8 cellular contexts compared by ENCODE assay signal in the genomic region with DNA sequence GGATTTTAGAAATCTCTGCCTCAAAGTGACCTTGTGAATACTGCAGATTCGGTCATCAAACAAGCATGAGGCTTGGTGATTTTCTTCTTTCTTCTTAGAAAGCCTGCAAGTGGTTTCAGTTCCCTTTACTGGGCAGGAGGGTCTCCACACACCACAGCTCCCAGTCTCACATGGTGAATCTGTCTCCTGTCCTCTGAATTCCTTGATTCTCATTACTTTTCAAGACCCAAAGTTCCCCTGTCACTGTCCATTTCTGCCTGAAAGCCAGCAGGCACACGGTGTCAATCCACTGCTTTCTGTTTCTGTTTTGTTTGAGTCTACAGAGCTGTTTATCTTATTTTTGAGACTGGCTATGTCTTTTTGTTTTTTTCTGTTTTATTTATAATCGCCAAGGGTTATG. TPM values are rescaled to one million over a fixed set of nuclear protein-coding genes. Genes with fewer than 3 reads are reported as not detected.
DNase-seq lines count a peak whose midpoint lies in the region; ATAC-seq and TF ChIP-seq lines count a peak whose summit lies in the region.

No MANE protein-coding gene starts in this region.

- H2AFZ ChIP-seq in Karpas-422 (ENCODE audit: low read length) = no peak overlapping the region

- intact Hi-C loops in Caco-2 (cut with micrococcal nuclease; ENCODE audit: unreplicated experiment) = no loop called here

- no peaks in the 10 kb centered on the region for H3K36me3 Mint-ChIP-seq in Caco-2 (ENCODE audit: insufficient read depth, unreplicated experiment)

- H3K4me2 ChIP-seq in Karpas-422 (ENCODE audit: low read depth, low read length, poor library complexity, severe bottlenecking) = no peak overlapping the region

- H3K4me1 Mint-ChIP-seq in Caco-2 (ENCODE audit: low read depth, unreplicated experiment) = peaks cover 30% of the 10 kb centered on the region

- H3K4me1 ChIP-seq in Karpas-422 (ENCODE audit: low read length) (no peaks in the 10 kb centered on the region), Caco-2 (no peaks in the 10 kb centered on the region)
- no peaks in the 10 kb centered on the region for H3K4me1 ChIP-seq in effector memory CD4-positive, alpha-beta T cell (ENCODE audit: control insufficient read depth, insufficient read depth, low read length, poor library complexity, severe bottlenecking)

- H3K9me3 ChIP-seq in Karpas-422 (ENCODE audit: low read length) (no peaks in the 10 kb centered on the region), Caco-2 (peaks cover 5% of the 10 kb centered on the region; the same call in 1 of the 2 replicates)
- H3K9me3 ChIP-seq in effector memory CD4-positive, alpha-beta T cell (ENCODE audit: control insufficient read depth, low read length) = no peaks in the 10 kb centered on the region

- CTCF ChIA-PET in Caco-2 (lab: Charles Lee) = no interaction called here

- no peak overlapping the region for H3K27ac ChIP-seq in Karpas-422 (ENCODE audit: low read length)
- H3K27ac ChIP-seq in effector memory CD4-positive, alpha-beta T cell (ENCODE audit: insufficient read depth, low read length, poor library complexity, severe bottlenecking) = no peak overlapping the region

- H3K79me2 ChIP-seq in Karpas-422 (ENCODE audit: low read length) = no peaks in the 10 kb centered on the region

- DNase-seq in AG20443 (ENCODE audit: low spot score) (peak; percentile 28), fibroblast of mammary gland (ENCODE audit: low read depth) (peak; percentile 21), NCI-H146 (lab: John Stamatoyannopoulos, UW) (no peak), Karpas-422 (no peak), Caco-2 (no peak)
- DNase-seq in effector memory CD4-positive, alpha-beta T cell = no peak

- H3K27me3 Mint-ChIP-seq in Caco-2 (ENCODE audit: insufficient read depth, unreplicated experiment) = no peaks in the 10 kb centered on the region

- no peaks in the 10 kb centered on the region for H3K9me2 ChIP-seq in Karpas-422 (replicated peaks; ENCODE audit: insufficient read depth, low read length)

- TF ChIP-seq CTCF in fibroblast of mammary gland (conservative IDR thresholded peaks at IDR 0.05; ENCODE audit: control insufficient read depth, insufficient read depth, low read depth, low read length) = no peak
- TF ChIP-seq CTCF in Caco-2 (IDR thresholded peaks at IDR 0.05; ENCODE audit: insufficient read depth in 1 of 2, low read depth in 1 of 2, low read length in 1 of 2, severe bottlenecking in 1 of 2, unreplicated experiment in 1 of 2) = no peak

- H3K4me3 ChIP-seq in fibroblast of mammary gland (ENCODE audit: control insufficient read depth, low read depth, low read length) (peak overlapping the region; percentile 29), Karpas-422 (ENCODE audit: low read length) (no peak overlapping the region), Caco-2 (ENCODE audit: low read depth, low read length) (no peak overlapping the region)
- no peak overlapping the region for H3K4me3 ChIP-seq in effector memory CD4-positive, alpha-beta T cell (ENCODE audit: insufficient read depth, low read depth, low read length, poor library complexity, severe bottlenecking)

- H3K9ac ChIP-seq in Karpas-422 (ENCODE audit: low read length) = no peak overlapping the region

- H3K36me3 ChIP-seq in Karpas-422 (ENCODE audit: insufficient read depth, low read length) (no peaks in the 10 kb centered on the region), Caco-2 (ENCODE audit: control insufficient read depth, insufficient read depth, low read length) (no peaks in the 10 kb centered on the region)
- no peaks in the 10 kb centered on the region for H3K36me3 ChIP-seq in effector memory CD4-positive, alpha-beta T cell (ENCODE audit: control insufficient read depth, insufficient read depth, low read length)

- ATAC-seq in GM19438 (IDR thresholded peaks at IDR 0.05; ENCODE audit: low read depth, unreplicated experiment) = peak; percentile 71
- ATAC-seq in HG03469 (IDR thresholded peaks at IDR 0.05; ENCODE audit: unreplicated experiment) = peak; percentile 80

- no peak overlapping the region for H3K27ac Mint-ChIP-seq in Caco-2 (ENCODE audit: unreplicated experiment)

- no peaks in the 10 kb centered on the region for H4K20me1 ChIP-seq in Karpas-422 (ENCODE audit: insufficient read depth, low read depth, low read length)

- H3K4me3 Mint-ChIP-seq in Caco-2 (ENCODE audit: unreplicated experiment) = no peak overlapping the region

- BruUV-seq in Caco-2 (replicated peaks; lab: Mats Ljungman, UMichigan) = no TSS peak

- H3K27me3 ChIP-seq in Karpas-422 (ENCODE audit: low read length) (no peaks in the 10 kb centered on the region), Caco-2 (replicated peaks; ENCODE audit: control insufficient read depth, insufficient read depth, low read length) (no peaks in the 10 kb centered on the region)
- H3K27me3 ChIP-seq in effector memory CD4-positive, alpha-beta T cell (replicated peaks; ENCODE audit: control insufficient read depth, insufficient read depth, low read length, poor library complexity, severe bottlenecking) = no peaks in the 10 kb centered on the region

- POLR2A ChIA-PET in Caco-2 (lab: Charles Lee) = no interaction called here

- H3K9me3 Mint-ChIP-seq in Caco-2 (ENCODE audit: unreplicated experiment) = peaks cover 9% of the 10 kb centered on the region

RNA-seq across cellular contexts. Expression of a gene that starts 14.2 kb away (rescaled TPM):
- total RNA-seq in Karpas-422 (2014; rRNA removed; shearing (Covaris generic); ENCODE audit: low replicate concordance) = not detected in 2 replicates
- 0.54 TPM in 1 of 2 replicates, not detected in the other for total RNA-seq in Caco-2 (2022)

RNA-seq across cellular contexts. Expression of a gene that starts 47.9 kb away (rescaled TPM):
- 1.7 and 2.9 TPM in 2 replicates for total RNA-seq in Karpas-422 (2014; rRNA removed; shearing (Covaris generic); ENCODE audit: low replicate concordance)
- total RNA-seq in Caco-2 (2022) = 25.0 and 28.0 TPM in 2 replicates

Comparison
In these comparisons a context has a peak if more than half of its experiments do, and no peak if none do; other contexts are left out.
1. DNase-seq: peak in AG20443 (single experiment) and fibroblast of mammary gland (single experiment); none in NCI-H146 (single experiment), Karpas-422 (single experiment), Caco-2 (0 of 2) and effector memory CD4-positive, alpha-beta T cell (0 of 3).